In genomic region chr12:116338064-116338872, GRCh38 we compare ENCODE assay signal across 1 cellular context.
TF ChIP-seq lines count a peak whose summit lies in the region.

No MANE protein-coding gene starts in this region.

TF ChIP-seq in GM12878, 131 proteins besides CTCF, POLR2A, EP300 and RAD21 (continued from another document):
- TF ChIP-seq MAX (IDR thresholded peaks at IDR 0.05; ENCODE audit: low read depth, low read length) (no peak), KDM1A (IDR thresholded peaks at IDR 0.05; ENCODE audit: borderline replicate concordance) (no peak), HDAC2 (IDR thresholded peaks at IDR 0.05) (no peak), ESRRA (IDR thresholded peaks at IDR 0.05; ENCODE audit: low read length) (no peak), E4F1 (IDR thresholded peaks at IDR 0.05; ENCODE audit: borderline replicate concordance, partially characterized antibody) (no peak), BCL11A (IDR thresholded peaks at IDR 0.05; ENCODE audit: low read depth, low read length) (0 out of 2 replicates have a peak, but pooled peaks have one; percentile 26), HSF1 (IDR thresholded peaks at IDR 0.05; ENCODE audit: low read depth, low read length) (no peak)
TF ChIP-seq in GM12878: peak in this region for 5.
